Comparison of ENCODE assay signal across 1 cellular context in the genomic region with DNA sequence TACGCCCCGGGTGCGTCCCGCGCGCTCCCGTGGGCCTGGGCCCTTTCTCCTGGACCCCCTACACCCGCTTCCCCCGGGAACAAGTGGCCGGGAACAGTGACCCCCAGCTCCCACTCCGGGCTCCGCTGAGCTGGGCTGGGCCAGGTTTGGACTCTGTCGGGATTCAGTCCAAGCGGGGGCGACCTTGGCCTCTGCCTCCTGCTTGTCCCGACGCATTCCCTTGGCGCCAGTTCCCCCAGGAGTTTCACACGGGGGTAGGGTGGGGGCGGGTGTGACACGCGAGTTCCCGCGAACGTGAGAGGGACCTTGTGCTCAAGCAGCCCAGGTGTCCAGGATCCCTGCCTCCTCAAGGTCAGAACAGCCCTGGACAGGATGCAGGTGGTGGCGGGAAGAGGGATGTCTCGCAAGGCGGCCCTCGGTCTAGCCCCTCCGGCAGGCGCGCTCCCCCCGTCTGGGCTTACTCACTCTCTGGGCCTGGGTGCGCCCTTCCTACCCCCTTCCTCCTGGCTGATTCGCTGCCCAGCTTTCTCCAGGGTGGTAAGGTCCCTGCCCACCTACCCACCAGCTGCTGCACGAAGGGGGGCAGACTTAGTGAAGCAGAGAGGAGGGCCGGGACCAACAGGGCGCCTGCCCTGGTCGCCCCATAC.
TF ChIP-seq lines count a peak whose summit lies in the region.

No MANE protein-coding gene starts in this region.

TF ChIP-seq in HepG2, 621 proteins besides CTCF, POLR2A, EP300 and RAD21 (continued from another document and continues in another):
- TF ChIP-seq, protein P1, sequence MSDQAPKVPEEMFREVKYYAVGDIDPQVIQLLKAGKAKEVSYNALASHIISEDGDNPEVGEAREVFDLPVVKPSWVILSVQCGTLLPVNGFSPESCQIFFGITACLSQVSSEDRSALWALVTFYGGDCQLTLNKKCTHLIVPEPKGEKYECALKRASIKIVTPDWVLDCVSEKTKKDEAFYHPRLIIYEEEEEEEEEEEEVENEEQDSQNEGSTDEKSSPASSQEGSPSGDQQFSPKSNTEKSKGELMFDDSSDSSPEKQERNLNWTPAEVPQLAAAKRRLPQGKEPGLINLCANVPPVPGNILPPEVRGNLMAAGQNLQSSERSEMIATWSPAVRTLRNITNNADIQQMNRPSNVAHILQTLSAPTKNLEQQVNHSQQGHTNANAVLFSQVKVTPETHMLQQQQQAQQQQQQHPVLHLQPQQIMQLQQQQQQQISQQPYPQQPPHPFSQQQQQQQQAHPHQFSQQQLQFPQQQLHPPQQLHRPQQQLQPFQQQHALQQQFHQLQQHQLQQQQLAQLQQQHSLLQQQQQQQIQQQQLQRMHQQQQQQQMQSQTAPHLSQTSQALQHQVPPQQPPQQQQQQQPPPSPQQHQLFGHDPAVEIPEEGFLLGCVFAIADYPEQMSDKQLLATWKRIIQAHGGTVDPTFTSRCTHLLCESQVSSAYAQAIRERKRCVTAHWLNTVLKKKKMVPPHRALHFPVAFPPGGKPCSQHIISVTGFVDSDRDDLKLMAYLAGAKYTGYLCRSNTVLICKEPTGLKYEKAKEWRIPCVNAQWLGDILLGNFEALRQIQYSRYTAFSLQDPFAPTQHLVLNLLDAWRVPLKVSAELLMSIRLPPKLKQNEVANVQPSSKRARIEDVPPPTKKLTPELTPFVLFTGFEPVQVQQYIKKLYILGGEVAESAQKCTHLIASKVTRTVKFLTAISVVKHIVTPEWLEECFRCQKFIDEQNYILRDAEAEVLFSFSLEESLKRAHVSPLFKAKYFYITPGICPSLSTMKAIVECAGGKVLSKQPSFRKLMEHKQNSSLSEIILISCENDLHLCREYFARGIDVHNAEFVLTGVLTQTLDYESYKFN (CRISPR knock-in tag; conservative IDR thresholded peaks at IDR 0.05) = 0 out of 2 replicates have a peak, but pooled peaks have one; percentile 33
- TF ChIP-seq RBM22 (optimal IDR thresholded peaks at IDR 0.05; ENCODE audit: low read length) (no peak), POLR2G (IDR thresholded peaks at IDR 0.05; ENCODE audit: low read depth, low read length) (no peak), KDM2A (CRISPR knock-in tag; IDR thresholded peaks at IDR 0.05; ENCODE audit: borderline replicate concordance, low read depth) (0 out of 2 replicates have a peak, but pooled peaks have one; percentile 10), HOMEZ (CRISPR knock-in tag; IDR thresholded peaks at IDR 0.05; ENCODE audit: low read depth) (no peak), ZNF572 (CRISPR knock-in tag; IDR thresholded peaks at IDR 0.05) (no peak), ZBTB2 (CRISPR knock-in tag; IDR thresholded peaks at IDR 0.05; ENCODE audit: low read depth) (no peak), TRIM24 (CRISPR knock-in tag; IDR thresholded peaks at IDR 0.05) (no peak), ERF (CRISPR knock-in tag; IDR thresholded peaks at IDR 0.05) (no peak), TBX2 (CRISPR knock-in tag; IDR thresholded peaks at IDR 0.05; ENCODE audit: borderline replicate concordance) (peak; percentile 67), NR2F1 (CRISPR knock-in tag; IDR thresholded peaks at IDR 0.05) (no peak), ARNTL (CRISPR knock-in tag; IDR thresholded peaks at IDR 0.05) (no peak), ARNT (IDR thresholded peaks at IDR 0.05) (no peak), ZNF788 (CRISPR knock-in tag; IDR thresholded peaks at IDR 0.05; ENCODE audit: borderline replicate concordance) (no peak), ATF7 (IDR thresholded peaks at IDR 0.05) (no peak), ATF7 (CRISPR knock-in tag; IDR thresholded peaks at IDR 0.05) (no peak), HDAC1 (CRISPR knock-in tag; IDR thresholded peaks at IDR 0.05) (peak; percentile 55; the same call in 1 of the 2 replicates), ZNF7 (CRISPR knock-in tag; IDR thresholded peaks at IDR 0.05) (no peak), ZNF33B (CRISPR knock-in tag; IDR thresholded peaks at IDR 0.05) (no peak), HIC2 (CRISPR knock-in tag; IDR thresholded peaks at IDR 0.05; ENCODE audit: low read depth) (0 out of 2 replicates have a peak, but pooled peaks have one; percentile 18), ATAD3A (CRISPR knock-in tag; IDR thresholded peaks at IDR 0.05) (no peak), ZNF501 (CRISPR knock-in tag; IDR thresholded peaks at IDR 0.05) (no peak), NCOA2 (CRISPR knock-in tag; IDR thresholded peaks at IDR 0.05) (no peak), MYC (CRISPR knock-in tag; IDR thresholded peaks at IDR 0.05; ENCODE audit: borderline replicate concordance) (peak; percentile 17; the same call in 1 of the 2 replicates), ZNF335 (CRISPR knock-in tag; IDR thresholded peaks at IDR 0.05) (no peak), ZNF775 (CRISPR knock-in tag; IDR thresholded peaks at IDR 0.05; ENCODE audit: borderline replicate concordance) (no peak), ZNF484 (CRISPR knock-in tag; IDR thresholded peaks at IDR 0.05; ENCODE audit: borderline replicate concordance, low read depth) (no peak), RORA (CRISPR knock-in tag; IDR thresholded peaks at IDR 0.05) (no peak), HNF4A (CRISPR knock-in tag; IDR thresholded peaks at IDR 0.05) (peak; percentile 17; the same call in 1 of the 2 replicates), PRPF4 (IDR thresholded peaks at IDR 0.05; ENCODE audit: low read depth, low read length, poor library complexity, severe bottlenecking) (no peak), HMG20B (CRISPR knock-in tag; conservative IDR thresholded peaks at IDR 0.05) (no peak), MTA1 (CRISPR knock-in tag; IDR thresholded peaks at IDR 0.05; ENCODE audit: borderline replicate concordance) (peak; percentile 25; the same call in 1 of the 2 replicates), RBAK (CRISPR knock-in tag; IDR thresholded peaks at IDR 0.05) (no peak)
- TF ChIP-seq, protein P2, sequence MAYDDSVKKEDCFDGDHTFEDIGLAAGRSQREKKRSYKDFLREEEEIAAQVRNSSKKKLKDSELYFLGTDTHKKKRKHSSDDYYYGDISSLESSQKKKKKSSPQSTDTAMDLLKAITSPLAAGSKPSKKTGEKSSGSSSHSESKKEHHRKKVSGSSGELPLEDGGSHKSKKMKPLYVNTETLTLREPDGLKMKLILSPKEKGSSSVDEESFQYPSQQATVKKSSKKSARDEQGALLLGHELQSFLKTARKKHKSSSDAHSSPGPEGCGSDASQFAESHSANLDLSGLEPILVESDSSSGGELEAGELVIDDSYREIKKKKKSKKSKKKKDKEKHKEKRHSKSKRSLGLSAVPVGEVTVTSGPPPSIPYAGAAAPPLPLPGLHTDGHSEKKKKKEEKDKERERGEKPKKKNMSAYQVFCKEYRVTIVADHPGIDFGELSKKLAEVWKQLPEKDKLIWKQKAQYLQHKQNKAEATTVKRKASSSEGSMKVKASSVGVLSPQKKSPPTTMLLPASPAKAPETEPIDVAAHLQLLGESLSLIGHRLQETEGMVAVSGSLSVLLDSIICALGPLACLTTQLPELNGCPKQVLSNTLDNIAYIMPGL (CRISPR knock-in tag; IDR thresholded peaks at IDR 0.05; ENCODE audit: borderline replicate concordance in 1 of 2, low read depth in 1 of 2) = peak in 1 of 2 experiments; percentile 17; a peak in 1 of 4 replicates
- TF ChIP-seq, protein P3, sequence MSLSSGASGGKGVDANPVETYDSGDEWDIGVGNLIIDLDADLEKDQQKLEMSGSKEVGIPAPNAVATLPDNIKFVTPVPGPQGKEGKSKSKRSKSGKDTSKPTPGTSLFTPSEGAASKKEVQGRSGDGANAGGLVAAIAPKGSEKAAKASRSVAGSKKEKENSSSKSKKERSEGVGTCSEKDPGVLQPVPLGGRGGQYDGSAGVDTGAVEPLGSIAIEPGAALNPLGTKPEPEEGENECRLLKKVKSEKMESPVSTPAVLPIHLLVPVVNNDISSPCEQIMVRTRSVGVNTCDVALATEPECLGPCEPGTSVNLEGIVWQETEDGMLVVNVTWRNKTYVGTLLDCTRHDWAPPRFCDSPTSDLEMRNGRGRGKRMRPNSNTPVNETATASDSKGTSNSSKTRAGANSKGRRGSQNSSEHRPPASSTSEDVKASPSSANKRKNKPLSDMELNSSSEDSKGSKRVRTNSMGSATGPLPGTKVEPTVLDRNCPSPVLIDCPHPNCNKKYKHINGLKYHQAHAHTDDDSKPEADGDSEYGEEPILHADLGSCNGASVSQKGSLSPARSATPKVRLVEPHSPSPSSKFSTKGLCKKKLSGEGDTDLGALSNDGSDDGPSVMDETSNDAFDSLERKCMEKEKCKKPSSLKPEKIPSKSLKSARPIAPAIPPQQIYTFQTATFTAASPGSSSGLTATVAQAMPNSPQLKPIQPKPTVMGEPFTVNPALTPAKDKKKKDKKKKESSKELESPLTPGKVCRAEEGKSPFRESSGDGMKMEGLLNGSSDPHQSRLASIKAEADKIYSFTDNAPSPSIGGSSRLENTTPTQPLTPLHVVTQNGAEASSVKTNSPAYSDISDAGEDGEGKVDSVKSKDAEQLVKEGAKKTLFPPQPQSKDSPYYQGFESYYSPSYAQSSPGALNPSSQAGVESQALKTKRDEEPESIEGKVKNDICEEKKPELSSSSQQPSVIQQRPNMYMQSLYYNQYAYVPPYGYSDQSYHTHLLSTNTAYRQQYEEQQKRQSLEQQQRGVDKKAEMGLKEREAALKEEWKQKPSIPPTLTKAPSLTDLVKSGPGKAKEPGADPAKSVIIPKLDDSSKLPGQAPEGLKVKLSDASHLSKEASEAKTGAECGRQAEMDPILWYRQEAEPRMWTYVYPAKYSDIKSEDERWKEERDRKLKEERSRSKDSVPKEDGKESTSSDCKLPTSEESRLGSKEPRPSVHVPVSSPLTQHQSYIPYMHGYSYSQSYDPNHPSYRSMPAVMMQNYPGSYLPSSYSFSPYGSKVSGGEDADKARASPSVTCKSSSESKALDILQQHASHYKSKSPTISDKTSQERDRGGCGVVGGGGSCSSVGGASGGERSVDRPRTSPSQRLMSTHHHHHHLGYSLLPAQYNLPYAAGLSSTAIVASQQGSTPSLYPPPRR (CRISPR knock-in tag; IDR thresholded peaks at IDR 0.05; ENCODE audit: borderline replicate concordance) = no peak
- TF ChIP-seq, protein P4, sequence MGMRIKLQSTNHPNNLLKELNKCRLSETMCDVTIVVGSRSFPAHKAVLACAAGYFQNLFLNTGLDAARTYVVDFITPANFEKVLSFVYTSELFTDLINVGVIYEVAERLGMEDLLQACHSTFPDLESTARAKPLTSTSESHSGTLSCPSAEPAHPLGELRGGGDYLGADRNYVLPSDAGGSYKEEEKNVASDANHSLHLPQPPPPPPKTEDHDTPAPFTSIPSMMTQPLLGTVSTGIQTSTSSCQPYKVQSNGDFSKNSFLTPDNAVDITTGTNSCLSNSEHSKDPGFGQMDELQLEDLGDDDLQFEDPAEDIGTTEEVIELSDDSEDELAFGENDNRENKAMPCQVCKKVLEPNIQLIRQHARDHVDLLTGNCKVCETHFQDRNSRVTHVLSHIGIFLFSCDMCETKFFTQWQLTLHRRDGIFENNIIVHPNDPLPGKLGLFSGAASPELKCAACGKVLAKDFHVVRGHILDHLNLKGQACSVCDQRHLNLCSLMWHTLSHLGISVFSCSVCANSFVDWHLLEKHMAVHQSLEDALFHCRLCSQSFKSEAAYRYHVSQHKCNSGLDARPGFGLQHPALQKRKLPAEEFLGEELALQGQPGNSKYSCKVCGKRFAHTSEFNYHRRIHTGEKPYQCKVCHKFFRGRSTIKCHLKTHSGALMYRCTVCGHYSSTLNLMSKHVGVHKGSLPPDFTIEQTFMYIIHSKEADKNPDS (CRISPR knock-in tag; IDR thresholded peaks at IDR 0.05) = no peak
- TF ChIP-seq, protein P5, sequence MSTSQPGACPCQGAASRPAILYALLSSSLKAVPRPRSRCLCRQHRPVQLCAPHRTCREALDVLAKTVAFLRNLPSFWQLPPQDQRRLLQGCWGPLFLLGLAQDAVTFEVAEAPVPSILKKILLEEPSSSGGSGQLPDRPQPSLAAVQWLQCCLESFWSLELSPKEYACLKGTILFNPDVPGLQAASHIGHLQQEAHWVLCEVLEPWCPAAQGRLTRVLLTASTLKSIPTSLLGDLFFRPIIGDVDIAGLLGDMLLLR (CRISPR knock-in tag; IDR thresholded peaks at IDR 0.05) = no peak
- TF ChIP-seq, protein P6, sequence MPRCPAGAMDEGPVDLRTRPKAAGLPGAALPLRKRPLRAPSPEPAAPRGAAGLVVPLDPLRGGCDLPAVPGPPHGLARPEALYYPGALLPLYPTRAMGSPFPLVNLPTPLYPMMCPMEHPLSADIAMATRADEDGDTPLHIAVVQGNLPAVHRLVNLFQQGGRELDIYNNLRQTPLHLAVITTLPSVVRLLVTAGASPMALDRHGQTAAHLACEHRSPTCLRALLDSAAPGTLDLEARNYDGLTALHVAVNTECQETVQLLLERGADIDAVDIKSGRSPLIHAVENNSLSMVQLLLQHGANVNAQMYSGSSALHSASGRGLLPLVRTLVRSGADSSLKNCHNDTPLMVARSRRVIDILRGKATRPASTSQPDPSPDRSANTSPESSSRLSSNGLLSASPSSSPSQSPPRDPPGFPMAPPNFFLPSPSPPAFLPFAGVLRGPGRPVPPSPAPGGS (CRISPR knock-in tag; IDR thresholded peaks at IDR 0.05) = no peak
- TF ChIP-seq, protein P7, sequence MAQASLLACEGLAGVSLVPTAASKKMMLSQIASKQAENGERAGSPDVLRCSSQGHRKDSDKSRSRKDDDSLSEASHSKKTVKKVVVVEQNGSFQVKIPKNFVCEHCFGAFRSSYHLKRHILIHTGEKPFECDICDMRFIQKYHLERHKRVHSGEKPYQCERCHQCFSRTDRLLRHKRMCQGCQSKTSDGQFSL (CRISPR knock-in tag; IDR thresholded peaks at IDR 0.05) = no peak
